In genomic region chr7:44583145-44583544, GRCh38 we compare ENCODE assay signal across 8 cellular contexts. TPM values are rescaled to one million over a fixed set of nuclear protein-coding genes. Genes with fewer than 3 reads are reported as not detected.
DNase-seq lines count a peak whose midpoint lies in the region; ATAC-seq and TF ChIP-seq lines count a peak whose summit lies in the region.

No MANE protein-coding gene starts in this region.

- H3K4me3 ChIP-seq in GM12864 (ENCODE audit: low read depth, low read length) = peak overlapping the region; percentile 94
- H3K4me3 ChIP-seq in fibroblast of mammary gland (ENCODE audit: control insufficient read depth, low read depth, low read length) = peak overlapping the region; percentile 83
- H3K4me3 ChIP-seq in retinal pigment epithelial cell (ENCODE audit: low read length) = peak overlapping the region; percentile 57

- in situ Hi-C loops in G401 (cut with HindIII; ENCODE audit: low sequenced_read_pairs) = no loop called here

- H3K27ac ChIP-seq in VCaP = peak overlapping the region; percentile 98

- no peak for TF ChIP-seq CTCF in GM12864 (IDR thresholded peaks at IDR 0.05; ENCODE audit: low read depth, low read length, missing control alignments)
- no peak for TF ChIP-seq CTCF in VCaP (conservative IDR thresholded peaks at IDR 0.05)
- TF ChIP-seq CTCF in fibroblast of mammary gland (conservative IDR thresholded peaks at IDR 0.05; ENCODE audit: control insufficient read depth, insufficient read depth, low read depth, low read length) = no peak
- TF ChIP-seq CTCF in retinal pigment epithelial cell (conservative IDR thresholded peaks at IDR 0.05; ENCODE audit: low read depth, low read length) = no peak

- no peak for DNase-seq in GM12864 (ENCODE audit: low read depth)
- DNase-seq in fibroblast of mammary gland (ENCODE audit: low read depth) = no peak
- no peak for DNase-seq in retinal pigment epithelial cell (ENCODE audit: low read depth)
- no peak for DNase-seq in G401 (ENCODE audit: low spot score)
- DNase-seq in NCI-H82 (lab: John Stamatoyannopoulos, UW) = no peak
- DNase-seq in hepatic stellate cell (ENCODE audit: low spot score) = no peak

- ATAC-seq in GM19328 (IDR thresholded peaks at IDR 0.05; ENCODE audit: unreplicated experiment) = no peak

RNA-seq across cellular contexts. Expression of gene TMED4, which starts 1.1 kb away (rescaled TPM):
- total RNA-seq in G401 (2014; rRNA removed; shearing (Covaris generic)) = 105 and 124 TPM in 2 replicates

RNA-seq across cellular contexts. Expression of gene DDX56, which starts 9.4 kb away (rescaled TPM):
- 101 and 124 TPM in 2 replicates for total RNA-seq in G401 (2014; rRNA removed; shearing (Covaris generic))

RNA-seq across cellular contexts. Expression of gene OGDH, which starts 23.3 kb away (rescaled TPM):
- total RNA-seq in G401 (2014; rRNA removed; shearing (Covaris generic)) = 66.4 and 78.8 TPM in 2 replicates

RNA-seq across cellular contexts. Expression of gene NPC1L1, which starts 42.0 kb away (rescaled TPM):
- total RNA-seq in G401 (2014; rRNA removed; shearing (Covaris generic)) = not detected in 2 replicates
